1 cellular context compared by ENCODE assay signal in the genomic region with DNA sequence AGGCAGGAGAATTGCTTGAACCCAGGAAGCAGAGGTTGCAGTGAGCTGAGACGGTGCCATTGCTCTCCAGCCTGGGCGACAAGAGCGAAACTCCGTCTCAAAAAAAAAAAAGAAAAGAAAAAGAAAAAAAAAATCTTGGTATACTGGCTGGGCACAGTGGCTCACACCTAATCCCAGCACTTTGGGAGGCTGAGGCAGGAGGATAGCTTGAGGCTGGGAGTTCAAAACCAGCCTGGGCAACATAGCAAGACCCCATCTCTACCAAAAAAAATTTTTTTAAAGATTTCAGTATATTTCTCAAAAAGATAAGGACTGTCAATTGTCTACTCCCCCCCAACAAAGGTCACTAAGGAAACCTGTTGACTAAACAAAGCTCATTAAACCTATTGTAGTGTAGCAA. TPM values are rescaled to one million over a fixed set of nuclear protein-coding genes. Genes with fewer than 3 reads are reported as not detected.
"Had no signal": no experiment of that assay in that cellular context is flagged by ENCODE, and none has a peak within 500 bp of the region (broad histone marks: within the 10 kb centered on the region; RNA-seq: fewer than 3 reads in every experiment).

No MANE protein-coding gene starts in this region.

RNA-seq across cellular contexts. Expression of gene CRYAB, which starts 26.5 kb away (rescaled TPM):
- total RNA-seq: GM12878 had no signal

RNA-seq across cellular contexts. Expression of gene HSPB2, which starts 27.5 kb away (rescaled TPM):
- total RNA-seq: GM12878 had no signal
- polyA plus RNA-seq: GM12878 had no signal
